Comparison of ENCODE assay signal across 2 cellular contexts in the genomic region with DNA sequence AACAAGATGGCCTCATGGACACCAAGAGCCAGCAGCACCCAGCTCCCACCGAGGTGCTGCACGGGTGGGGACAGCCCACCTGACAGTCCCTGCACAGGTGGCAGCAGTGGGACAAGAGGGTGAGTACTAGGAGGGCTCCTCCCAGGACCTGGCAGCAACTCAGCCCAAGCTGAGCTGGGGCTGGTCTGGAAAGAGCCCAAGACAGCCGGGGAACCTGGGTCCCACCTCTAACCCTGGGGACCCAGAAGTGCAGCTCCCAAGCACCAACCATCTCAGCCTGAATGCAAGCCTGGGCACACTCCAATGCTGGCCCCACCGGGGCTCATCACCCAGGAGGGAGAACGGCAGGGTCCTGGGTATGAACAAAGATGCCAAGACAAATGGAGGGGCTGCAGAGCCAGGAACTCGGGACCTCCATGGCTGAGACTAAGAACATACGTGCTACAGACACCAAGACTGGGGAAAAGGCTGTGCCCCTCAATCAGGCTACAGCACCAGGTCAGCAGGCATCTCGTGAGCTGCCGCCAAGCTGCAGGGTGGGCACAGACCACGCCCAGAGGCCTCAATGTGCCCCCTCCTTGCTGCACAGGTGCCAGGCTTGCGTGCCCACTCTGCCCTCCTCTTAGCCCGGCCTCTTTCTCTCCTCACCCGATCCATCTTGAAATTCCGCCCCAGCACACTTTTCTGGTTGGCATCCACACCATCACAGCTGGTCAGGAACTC.
TF ChIP-seq lines count a peak whose summit lies in the region.

No MANE protein-coding gene starts in this region.

TF ChIP-seq in K562, 482 proteins besides CTCF, POLR2A, EP300 and RAD21:
- no peak for TF ChIP-seq RBM15 (IDR thresholded peaks at IDR 0.05; ENCODE audit: insufficient read depth, low read length)
- TF ChIP-seq, protein P1, sequence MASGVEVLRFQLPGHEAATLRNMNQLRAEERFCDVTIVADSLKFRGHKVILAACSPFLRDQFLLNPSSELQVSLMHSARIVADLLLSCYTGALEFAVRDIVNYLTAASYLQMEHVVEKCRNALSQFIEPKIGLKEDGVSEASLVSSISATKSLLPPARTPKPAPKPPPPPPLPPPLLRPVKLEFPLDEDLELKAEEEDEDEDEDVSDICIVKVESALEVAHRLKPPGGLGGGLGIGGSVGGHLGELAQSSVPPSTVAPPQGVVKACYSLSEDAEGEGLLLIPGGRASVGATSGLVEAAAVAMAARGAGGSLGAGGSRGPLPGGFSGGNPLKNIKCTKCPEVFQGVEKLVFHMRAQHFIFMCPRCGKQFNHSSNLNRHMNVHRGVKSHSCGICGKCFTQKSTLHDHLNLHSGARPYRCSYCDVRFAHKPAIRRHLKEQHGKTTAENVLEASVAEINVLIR (CRISPR knock-in tag; IDR thresholded peaks at IDR 0.05): no peak
- no peak for TF ChIP-seq ZNF444 (CRISPR knock-in tag; IDR thresholded peaks at IDR 0.05)
- no peak for TF ChIP-seq CREB1 (IDR thresholded peaks at IDR 0.05)
- no peak for TF ChIP-seq CREB1 (CRISPR knock-in tag; IDR thresholded peaks at IDR 0.05)
- TF ChIP-seq POLR2G (IDR thresholded peaks at IDR 0.05; ENCODE audit: low read depth, low read length): 0 out of 2 replicates have a peak, but pooled peaks have one; percentile 15

TF ChIP-seq in GM12891, 5 proteins besides CTCF, POLR2A, EP300 and RAD21:
- TF ChIP-seq POU2F2 (IDR thresholded peaks at IDR 0.05; ENCODE audit: low read depth, low read length) (no peak), POLR2AphosphoS5 (IDR thresholded peaks at IDR 0.05; ENCODE audit: low read depth, low read length) (no peak), PAX5 (IDR thresholded peaks at IDR 0.05; ENCODE audit: insufficient read depth, low read length, severe bottlenecking) (no peak), TAF1 (IDR thresholded peaks at IDR 0.05; ENCODE audit: low read depth, low read length) (no peak), SPI1 (IDR thresholded peaks at IDR 0.05; ENCODE audit: low read depth, low read length) (no peak)
